ENCODE assay signal across 12 cellular contexts in genomic region chr12:32322354-32322753, GRCh38.
"Had no signal": no experiment of that assay in that cellular context is flagged by ENCODE, and none has a peak within 500 bp of the region (broad histone marks: within the 10 kb centered on the region; RNA-seq: fewer than 3 reads in every experiment).

No MANE protein-coding gene starts in this region.

- H3K4me3 ChIP-seq: heart right ventricle, sigmoid colon, spleen had no signal

- DNase-seq: activated CD8-positive, alpha-beta memory T cell treated with anti-CD3 and anti-CD28 coated beads, Interleukin-2, amount 50 U/mL, for 48 hours; activated gamma-delta T cell; activated T-cell treated with anti-CD3 and anti-CD28 coated beads, Interleukin-2, amount 50 U/mL, for 72 hours; effector CD8-positive, alpha-beta T cell; foreskin keratinocyte; heart right ventricle; sigmoid colon; spleen; T-cell; T-helper 9 cell had no signal

- H3K27ac ChIP-seq: foreskin keratinocyte, heart right ventricle, sigmoid colon, spleen had no signal

- H3K4me3 Mint-ChIP-seq: activated T-cell treated with anti-CD3 and anti-CD28 coated beads, Interleukin-2, amount 50 U/mL, for 72 hours; nephron; T-cell had no signal

- H3K4me1 ChIP-seq: foreskin keratinocyte, spleen had no signal

- H3K9me3 Mint-ChIP-seq: activated naive CD4-positive, alpha-beta T cell treated with anti-CD3 and anti-CD28 coated beads, Interleukin-2, amount 50 U/mL, for 72 hours; activated T-cell treated with anti-CD3 and anti-CD28 coated beads, Interleukin-2, amount 50 U/mL, for 72 hours; T-cell had no signal

- H3K27ac Mint-ChIP-seq: activated naive CD4-positive, alpha-beta T cell treated with anti-CD3 and anti-CD28 coated beads, Interleukin-2, amount 50 U/mL, for 72 hours; activated T-cell treated with anti-CD3 and anti-CD28 coated beads, Interleukin-2, amount 50 U/mL, for 72 hours; nephron; T-cell had no signal

- H3K36me3 Mint-ChIP-seq: activated naive CD4-positive, alpha-beta T cell treated with anti-CD3 and anti-CD28 coated beads, Interleukin-2, amount 50 U/mL, for 72 hours had no signal

- H3K9me3 ChIP-seq: sigmoid colon, spleen had no signal

- H3K27me3 ChIP-seq: foreskin keratinocyte, heart right ventricle, sigmoid colon, spleen had no signal

- H3K4me1 Mint-ChIP-seq: nephron, T-cell had no signal

- H3K27me3 Mint-ChIP-seq: T-cell had no signal
